ENCODE assay signal across 8 cellular contexts in genomic region chr3:49930241-49930690, GRCh38. TPM values are rescaled to one million over a fixed set of nuclear protein-coding genes. Genes with fewer than 3 reads are reported as not detected.
DNase-seq lines count a peak whose midpoint lies in the region; ATAC-seq and TF ChIP-seq lines count a peak whose summit lies in the region.

No MANE protein-coding gene starts in this region.

- H3K27me3 Mint-ChIP-seq in glutamatergic neuron (ENCODE audit: unreplicated experiment): peaks cover 3% of the 10 kb centered on the region

- peak overlapping the region; percentile 79 for H3K27ac ChIP-seq in WERI-Rb-1
- peak overlapping the region; percentile 84 to 88 (median 88) for H3K27ac ChIP-seq in sigmoid colon

- no peaks in the 10 kb centered on the region for H3K9me3 Mint-ChIP-seq in glutamatergic neuron (ENCODE audit: unreplicated experiment)

- H3K27ac Mint-ChIP-seq in glutamatergic neuron (ENCODE audit: unreplicated experiment): peak overlapping the region; percentile 64

- H3K4me3 ChIP-seq in GM12865 (ENCODE audit: low read depth, low read length): peak overlapping the region; percentile 85; the same call in 1 of the 2 replicates
- peak overlapping the region; percentile 87 for H3K4me3 ChIP-seq in WERI-Rb-1 (ENCODE audit: low read depth, low read length)
- H3K4me3 ChIP-seq in sigmoid colon: peak overlapping the region; percentile 65 to 90 (median 76)

- no peak for TF ChIP-seq POLR2A in sigmoid colon (IDR thresholded peaks at IDR 0.05)

- H3K9me3 ChIP-seq in WERI-Rb-1 (ENCODE audit: severe bottlenecking): no peaks in the 10 kb centered on the region
- H3K9me3 ChIP-seq in sigmoid colon: no peaks in the 10 kb centered on the region

- no peak for ATAC-seq in GM21423 (IDR thresholded peaks at IDR 0.05; ENCODE audit: unreplicated experiment)

- DNase-seq in GM12865 (ENCODE audit: low read depth) (no peak), WERI-Rb-1 (peak; percentile 49), glutamatergic neuron (no peak), sigmoid colon (no peak), cerebellar nuclear complex (lab: John Stamatoyannopoulos, UW) (no peak), NCI-H748 (lab: John Stamatoyannopoulos, UW; ENCODE audit: unreplicated experiment) (no peak)
- DNase-seq in stimulated activated CD4-positive, alpha-beta T cell treated with anti-CD3 and anti-CD28 coated beads, Interleukin-12 subunit alpha, Interleukin-12 subunit beta, amount 100 ng/mL, for 4 hours: no peak

- WGBS in sigmoid colon, 2 donors: 17 to 60% methylated on average over 15 of the region's 15 CpGs

- H3K36me3 ChIP-seq in WERI-Rb-1 (peaks cover 7% of the 10 kb centered on the region; the same call in 1 of the 2 replicates), sigmoid colon (no peaks in the 10 kb centered on the region)

- H3K4me1 ChIP-seq in sigmoid colon: peaks cover 0 to 23% (median 16%) of the 10 kb centered on the region in 4 donors

- H3K4me1 Mint-ChIP-seq in glutamatergic neuron (ENCODE audit: low read depth, unreplicated experiment): peaks cover 6% of the 10 kb centered on the region

- intact Hi-C loops in sigmoid colon (cut with DNase I): no loop called here

- H3K4me3 Mint-ChIP-seq in glutamatergic neuron (ENCODE audit: unreplicated experiment): peak overlapping the region; percentile 79

- TF ChIP-seq CTCF in GM12865 (IDR thresholded peaks at IDR 0.05; ENCODE audit: insufficient read depth, low read depth, low read length, missing control alignments) (no peak), WERI-Rb-1 (IDR thresholded peaks at IDR 0.05; ENCODE audit: low read depth, low read length) (no peak), glutamatergic neuron (IDR thresholded peaks at IDR 0.05; ENCODE audit: partially characterized antibody, unreplicated experiment) (no peak), sigmoid colon (IDR thresholded peaks at IDR 0.05) (no peak)

- H3K27me3 ChIP-seq in WERI-Rb-1 (ENCODE audit: insufficient read depth, low read depth, severe bottlenecking) (no peaks in the 10 kb centered on the region), sigmoid colon (no peaks in the 10 kb centered on the region)

- no peaks in the 10 kb centered on the region for H3K36me3 Mint-ChIP-seq in glutamatergic neuron (ENCODE audit: unreplicated experiment)

- no peak for TF ChIP-seq EP300 in sigmoid colon (IDR thresholded peaks at IDR 0.05)

RNA-seq across cellular contexts. Expression of gene MON1A, which starts 0.7 kb away (rescaled TPM):
- total RNA-seq in glutamatergic neuron (ENCODE audit: unreplicated experiment): 15.4 TPM
- total RNA-seq in sigmoid colon: 10 to 100 TPM; 10.4 to 16.3 (median 12.5) TPM
- 10 to 100 TPM in 1 of 3 donors, 1 to 10 TPM in 2; 5.4 to 10.3 (median 7.9) TPM for polyA plus RNA-seq in sigmoid colon

RNA-seq across cellular contexts. Expression of gene RBM6, which starts 9.7 kb away (rescaled TPM):
- 169 TPM for total RNA-seq in glutamatergic neuron (ENCODE audit: unreplicated experiment)
- total RNA-seq in sigmoid colon: 100 to 1,000 TPM in 1 of 4 donors, 10 to 100 TPM in 3; 61.0 to 215 (median 93.6) TPM
- polyA plus RNA-seq in sigmoid colon: 10 to 100 TPM; 13.6 to 78.0 (median 21.6) TPM

RNA-seq across cellular contexts. Expression of gene MST1R, which starts 26.6 kb away (rescaled TPM):
- total RNA-seq in glutamatergic neuron (ENCODE audit: unreplicated experiment): 8.6 TPM
- total RNA-seq in sigmoid colon: 1 to 10 TPM; 1.2 to 4.2 (median 2.1) TPM
- 100 to 1,000 TPM in 1 of 3 donors, 10 to 100 TPM in 2; 15.7 to 106 (median 24.0) TPM for polyA plus RNA-seq in sigmoid colon
